In genomic region chr10:15661574-15661973, GRCh38 we compare ENCODE assay signal across 1 cellular context.
TF ChIP-seq lines count a peak whose summit lies in the region.

No MANE protein-coding gene starts in this region.

TF ChIP-seq in GM23338, 12 proteins besides CTCF, POLR2A, EP300 and RAD21 (continued from another document):
- TF ChIP-seq, protein P1, sequence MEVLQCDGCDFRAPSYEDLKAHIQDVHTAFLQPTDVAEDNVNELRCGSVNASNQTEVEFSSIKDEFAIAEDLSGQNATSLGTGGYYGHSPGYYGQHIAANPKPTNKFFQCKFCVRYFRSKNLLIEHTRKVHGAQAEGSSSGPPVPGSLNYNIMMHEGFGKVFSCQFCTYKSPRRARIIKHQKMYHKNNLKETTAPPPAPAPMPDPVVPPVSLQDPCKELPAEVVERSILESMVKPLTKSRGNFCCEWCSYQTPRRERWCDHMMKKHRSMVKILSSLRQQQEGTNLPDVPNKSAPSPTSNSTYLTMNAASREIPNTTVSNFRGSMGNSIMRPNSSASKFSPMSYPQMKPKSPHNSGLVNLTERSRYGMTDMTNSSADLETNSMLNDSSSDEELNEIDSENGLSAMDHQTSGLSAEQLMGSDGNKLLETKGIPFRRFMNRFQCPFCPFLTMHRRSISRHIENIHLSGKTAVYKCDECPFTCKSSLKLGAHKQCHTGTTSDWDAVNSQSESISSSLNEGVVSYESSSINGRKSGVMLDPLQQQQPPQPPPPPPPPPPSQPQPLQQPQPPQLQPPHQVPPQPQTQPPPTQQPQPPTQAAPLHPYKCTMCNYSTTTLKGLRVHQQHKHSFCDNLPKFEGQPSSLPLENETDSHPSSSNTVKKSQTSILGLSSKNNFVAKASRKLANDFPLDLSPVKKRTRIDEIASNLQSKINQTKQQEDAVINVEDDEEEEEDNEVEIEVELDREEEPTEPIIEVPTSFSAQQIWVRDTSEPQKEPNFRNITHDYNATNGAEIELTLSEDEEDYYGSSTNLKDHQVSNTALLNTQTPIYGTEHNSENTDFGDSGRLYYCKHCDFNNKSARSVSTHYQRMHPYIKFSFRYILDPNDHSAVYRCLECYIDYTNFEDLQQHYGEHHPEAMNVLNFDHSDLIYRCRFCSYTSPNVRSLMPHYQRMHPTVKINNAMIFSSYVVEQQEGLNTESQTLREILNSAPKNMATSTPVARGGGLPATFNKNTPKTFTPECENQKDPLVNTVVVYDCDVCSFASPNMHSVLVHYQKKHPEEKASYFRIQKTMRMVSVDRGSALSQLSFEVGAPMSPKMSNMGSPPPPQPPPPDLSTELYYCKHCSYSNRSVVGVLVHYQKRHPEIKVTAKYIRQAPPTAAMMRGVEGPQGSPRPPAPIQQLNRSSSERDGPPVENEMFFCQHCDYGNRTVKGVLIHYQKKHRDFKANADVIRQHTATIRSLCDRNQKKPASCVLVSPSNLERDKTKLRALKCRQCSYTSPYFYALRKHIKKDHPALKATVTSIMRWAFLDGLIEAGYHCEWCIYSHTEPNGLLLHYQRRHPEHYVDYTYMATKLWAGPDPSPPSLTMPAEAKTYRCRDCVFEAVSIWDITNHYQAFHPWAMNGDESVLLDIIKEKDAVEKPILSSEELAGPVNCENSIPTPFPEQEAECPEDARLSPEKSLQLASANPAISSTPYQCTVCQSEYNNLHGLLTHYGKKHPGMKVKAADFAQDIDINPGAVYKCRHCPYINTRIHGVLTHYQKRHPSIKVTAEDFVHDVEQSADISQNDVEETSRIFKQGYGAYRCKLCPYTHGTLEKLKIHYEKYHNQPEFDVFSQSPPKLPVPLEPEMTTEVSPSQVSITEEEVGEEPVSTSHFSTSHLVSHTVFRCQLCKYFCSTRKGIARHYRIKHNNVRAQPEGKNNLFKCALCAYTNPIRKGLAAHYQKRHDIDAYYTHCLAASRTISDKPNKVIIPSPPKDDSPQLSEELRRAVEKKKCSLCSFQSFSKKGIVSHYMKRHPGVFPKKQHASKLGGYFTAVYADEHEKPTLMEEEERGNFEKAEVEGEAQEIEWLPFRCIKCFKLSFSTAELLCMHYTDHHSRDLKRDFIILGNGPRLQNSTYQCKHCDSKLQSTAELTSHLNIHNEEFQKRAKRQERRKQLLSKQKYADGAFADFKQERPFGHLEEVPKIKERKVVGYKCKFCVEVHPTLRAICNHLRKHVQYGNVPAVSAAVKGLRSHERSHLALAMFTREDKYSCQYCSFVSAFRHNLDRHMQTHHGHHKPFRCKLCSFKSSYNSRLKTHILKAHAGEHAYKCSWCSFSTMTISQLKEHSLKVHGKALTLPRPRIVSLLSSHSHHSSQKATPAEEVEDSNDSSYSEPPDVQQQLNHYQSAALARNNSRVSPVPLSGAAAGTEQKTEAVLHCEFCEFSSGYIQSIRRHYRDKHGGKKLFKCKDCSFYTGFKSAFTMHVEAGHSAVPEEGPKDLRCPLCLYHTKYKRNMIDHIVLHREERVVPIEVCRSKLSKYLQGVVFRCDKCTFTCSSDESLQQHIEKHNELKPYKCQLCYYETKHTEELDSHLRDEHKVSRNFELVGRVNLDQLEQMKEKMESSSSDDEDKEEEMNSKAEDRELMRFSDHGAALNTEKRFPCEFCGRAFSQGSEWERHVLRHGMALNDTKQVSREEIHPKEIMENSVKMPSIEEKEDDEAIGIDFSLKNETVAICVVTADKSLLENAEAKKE (CRISPR knock-in tag; IDR thresholded peaks at IDR 0.05), result no peak
- no peak for TF ChIP-seq NANOG (IDR thresholded peaks at IDR 0.05; ENCODE audit: borderline replicate concordance)
- no peak for TF ChIP-seq ZNF114 (CRISPR knock-in tag; IDR thresholded peaks at IDR 0.05)
- no peak for TF ChIP-seq JUNB (IDR thresholded peaks at IDR 0.05; ENCODE audit: unreplicated experiment)
- TF ChIP-seq, protein P2, sequence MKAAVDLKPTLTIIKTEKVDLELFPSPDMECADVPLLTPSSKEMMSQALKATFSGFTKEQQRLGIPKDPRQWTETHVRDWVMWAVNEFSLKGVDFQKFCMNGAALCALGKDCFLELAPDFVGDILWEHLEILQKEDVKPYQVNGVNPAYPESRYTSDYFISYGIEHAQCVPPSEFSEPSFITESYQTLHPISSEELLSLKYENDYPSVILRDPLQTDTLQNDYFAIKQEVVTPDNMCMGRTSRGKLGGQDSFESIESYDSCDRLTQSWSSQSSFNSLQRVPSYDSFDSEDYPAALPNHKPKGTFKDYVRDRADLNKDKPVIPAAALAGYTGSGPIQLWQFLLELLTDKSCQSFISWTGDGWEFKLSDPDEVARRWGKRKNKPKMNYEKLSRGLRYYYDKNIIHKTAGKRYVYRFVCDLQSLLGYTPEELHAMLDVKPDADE (IDR thresholded peaks at IDR 0.05), result no peak
- TF ChIP-seq STAT1 (IDR thresholded peaks at IDR 0.05; ENCODE audit: unreplicated experiment), result no peak
